ENCODE assay signal across 29 cellular contexts in genomic region chr18:35278085-35278484, GRCh38.
"Had no signal": no experiment of that assay in that cellular context is flagged by ENCODE, and none has a peak within 500 bp of the region (broad histone marks: within the 10 kb centered on the region; RNA-seq: fewer than 3 reads in every experiment).

No MANE protein-coding gene starts in this region.

- H3K4me2 ChIP-seq: neural progenitor cell had no signal

- H3K9me3 ChIP-seq: ovary, psoas muscle, right lobe of liver, sigmoid colon, suprapubic skin, testis, upper lobe of left lung, vagina had no signal

- H3K27ac ChIP-seq: neural progenitor cell, ovary, parathyroid adenoma, psoas muscle, right lobe of liver, sigmoid colon, suprapubic skin, testis, tibial artery, upper lobe of left lung, vagina had no signal

- FAIRE-seq: small intestine, urothelium cell line had no signal

- H3K4me1 Mint-ChIP-seq: nephron, neural progenitor cell had no signal

- H3K4me1 ChIP-seq: neural progenitor cell, right lobe of liver, sigmoid colon, suprapubic skin, testis, tibial artery, upper lobe of left lung, vagina had no signal

- H3K4me3 ChIP-seq: neural progenitor cell, ovary, psoas muscle, right lobe of liver, sigmoid colon, suprapubic skin, testis, tibial artery, upper lobe of left lung, vagina had no signal

- DNase-seq: occipital lobe; ovary; posterior cingulate gyrus; psoas muscle; right cardiac atrium; right lobe of liver; sigmoid colon; small intestine; stimulated activated CD4-positive, alpha-beta T cell treated with anti-CD3 and anti-CD28 coated beads, Interleukin-15, amount 100 ng/mL, for 24 hours; stimulated activated CD4-positive, alpha-beta T cell treated with anti-CD3 and anti-CD28 coated beads, Interleukin-2, amount 100 ng/mL, for 24 hours; stimulated activated CD4-positive, alpha-beta T cell treated with anti-CD3 and anti-CD28 coated beads, Interleukin-2, amount 100 ng/mL, for 48 hours; stimulated activated CD4-positive, alpha-beta T cell treated with anti-CD3 and anti-CD28 coated beads, Interleukin-4, amount 100 ng/mL, for 24 hours; stimulated activated naive CD4-positive, alpha-beta T cell; stimulated activated naive CD8-positive, alpha-beta T cell treated with anti-CD3 and anti-CD28 coated beads, Interleukin-15, amount 100 ng/mL, for 72 hours; stimulated activated naive CD8-positive, alpha-beta T cell treated with anti-CD3 and anti-CD28 coated beads, Interleukin-15, Interleukin-2, amounts not matched to agents 100 U/mL and 50 U/mL, for 24 hours; substantia nigra; testis; tibial artery; trophoblast cell; upper lobe of left lung had no signal

- H3K27me3 Mint-ChIP-seq: naive thymus-derived CD4-positive, alpha-beta T cell; progenitor cell of endocrine pancreas; stimulated activated memory B cell treated with anti-CD40 and anti-IgM and Interleukin-4, amounts not matched to agents 10 μg/mL and 1 μg/mL and 100 μg/mL, for 72 hours; stimulated activated naive CD8-positive, alpha-beta T cell treated with anti-CD3 and anti-CD28 coated beads, Interleukin-15, amount 100 ng/mL, for 72 hours had no signal

- H3K4me3 Mint-ChIP-seq: nephron; neural progenitor cell; stimulated activated memory B cell treated with anti-CD40 and anti-IgM and Interleukin-4, amounts not matched to agents 10 μg/mL and 1 μg/mL and 100 μg/mL, for 72 hours; stimulated activated naive CD8-positive, alpha-beta T cell treated with anti-CD3 and anti-CD28 coated beads, Interleukin-15, amount 100 ng/mL, for 72 hours had no signal

- H2AFZ ChIP-seq: neural progenitor cell, parathyroid adenoma had no signal

- ATAC-seq: naive thymus-derived CD4-positive, alpha-beta T cell; psoas muscle; right cardiac atrium; right lobe of liver; stimulated activated memory B cell treated with anti-CD40 and anti-IgM and Interleukin-4, amounts not matched to agents 10 μg/mL and 1 μg/mL and 100 μg/mL, for 72 hours; stimulated activated naive CD8-positive, alpha-beta T cell treated with anti-CD3 and anti-CD28 coated beads, Interleukin-15, Interleukin-2, amounts not matched to agents 100 U/mL and 50 U/mL, for 24 hours had no signal

- H3K27me3 ChIP-seq: neural progenitor cell, ovary, right lobe of liver, sigmoid colon, suprapubic skin, testis, tibial artery, upper lobe of left lung, vagina had no signal

- H3K36me3 ChIP-seq: ovary, right lobe of liver, sigmoid colon, suprapubic skin, vagina had no signal

- H3K9ac ChIP-seq: neural progenitor cell, parathyroid adenoma had no signal

- H3K27ac Mint-ChIP-seq: nephron; neural progenitor cell; progenitor cell of endocrine pancreas; stimulated activated memory B cell treated with anti-CD40 and anti-IgM and Interleukin-4, amounts not matched to agents 10 μg/mL and 1 μg/mL and 100 μg/mL, for 72 hours; stimulated activated naive CD8-positive, alpha-beta T cell treated with anti-CD3 and anti-CD28 coated beads, Interleukin-15, amount 100 ng/mL, for 72 hours had no signal
